ENCODE assay signal across 24 cellular contexts in genomic region chr17:31691251-31691905, GRCh38.
"Had no signal": no experiment of that assay in that cellular context is flagged by ENCODE, and none has a peak within 500 bp of the region (broad histone marks: within the 10 kb centered on the region; RNA-seq: fewer than 3 reads in every experiment).

No MANE protein-coding gene starts in this region.

- DNase-seq: activated B cell treated with CpG ODN at 0.5 μM for 24 hours; activated CD4-positive, alpha-beta T cell treated with anti-CD3 and anti-CD28 coated beads for 36 hours; activated CD4-positive, alpha-beta T cell treated with anti-CD3 and anti-CD28 coated beads, Interleukin-2, amount 50 U/mL, for 4 hours; activated CD8-positive, alpha-beta memory T cell treated with anti-CD3 and anti-CD28 coated beads for 24 hours; activated CD8-positive, alpha-beta memory T cell treated with anti-CD3 and anti-CD28 coated beads, Interleukin-2, amount 50 U/mL, for 4 hours; activated naive CD4-positive, alpha-beta T cell; activated naive CD8-positive, alpha-beta T cell treated with anti-CD3 and anti-CD28 coated beads for 36 hours; activated T-cell treated with anti-CD3 and anti-CD28 coated beads, Interleukin-2, amount 50 U/mL, for 24 hours; amniotic stem cell; colonic mucosa; dorsolateral prefrontal cortex; left lung; occipital lobe; retina; spleen; stimulated activated CD4-positive, alpha-beta T cell treated with anti-CD3 and anti-CD28 coated beads, Interleukin-4, amount 100 ng/mL, for 1 hour; stimulated activated naive CD4-positive, alpha-beta T cell; SW 1271; T-helper 17 cell; thyroid gland had no signal

- H3K36me3 ChIP-seq: breast epithelium, colonic mucosa, left lung, spleen, thyroid gland, vagina had no signal

- H3K9me3 Mint-ChIP-seq: activated B cell treated with CpG ODN at 0.5 μM for 24 hours; activated naive CD8-positive, alpha-beta T cell treated with anti-CD3 and anti-CD28 coated beads for 36 hours; activated T-cell treated with anti-CD3 and anti-CD28 coated beads, Interleukin-2, amount 50 U/mL, for 24 hours; activated T-helper 17 cell treated with anti-CD3 and anti-CD28 coated beads, Interleukin-2, amount 50 U/mL, for 72 hours had no signal

- H3K27me3 Mint-ChIP-seq: activated B cell treated with CpG ODN at 0.5 μM for 24 hours; activated CD4-positive, alpha-beta T cell treated with anti-CD3 and anti-CD28 coated beads for 36 hours; activated naive CD8-positive, alpha-beta T cell treated with anti-CD3 and anti-CD28 coated beads for 36 hours had no signal

- H3K27me3 ChIP-seq: breast epithelium, colonic mucosa, left lung, spleen, thyroid gland, vagina had no signal

- H3K4me1 Mint-ChIP-seq: activated B cell treated with CpG ODN at 0.5 μM for 24 hours; activated CD4-positive, alpha-beta T cell treated with anti-CD3 and anti-CD28 coated beads for 36 hours; activated naive CD8-positive, alpha-beta T cell treated with anti-CD3 and anti-CD28 coated beads for 36 hours; activated T-helper 17 cell treated with anti-CD3 and anti-CD28 coated beads, Interleukin-2, amount 50 U/mL, for 72 hours; T-helper 17 cell had no signal

- H3K4me3 ChIP-seq: breast epithelium, colonic mucosa, dorsolateral prefrontal cortex, left lung, spleen, thyroid gland, vagina had no signal

- H3K9me3 ChIP-seq: breast epithelium, colonic mucosa, left lung, spleen, thyroid gland, vagina had no signal

- H3K27ac ChIP-seq: breast epithelium, colonic mucosa, dorsolateral prefrontal cortex, epithelial cell of prostate, left lung, spleen, thyroid gland, vagina had no signal

- H3K36me3 Mint-ChIP-seq: activated naive CD8-positive, alpha-beta T cell treated with anti-CD3 and anti-CD28 coated beads for 36 hours had no signal

- H3K4me1 ChIP-seq: breast epithelium, colonic mucosa, left lung, spleen had no signal

- H3K27ac Mint-ChIP-seq: activated B cell treated with CpG ODN at 0.5 μM for 24 hours; activated CD4-positive, alpha-beta T cell treated with anti-CD3 and anti-CD28 coated beads for 36 hours; activated naive CD8-positive, alpha-beta T cell treated with anti-CD3 and anti-CD28 coated beads for 36 hours; activated T-cell treated with anti-CD3 and anti-CD28 coated beads, Interleukin-2, amount 50 U/mL, for 24 hours; activated T-helper 17 cell treated with anti-CD3 and anti-CD28 coated beads, Interleukin-2, amount 50 U/mL, for 72 hours; T-helper 17 cell had no signal

- H3K4me3 Mint-ChIP-seq: activated B cell treated with CpG ODN at 0.5 μM for 24 hours; activated CD4-positive, alpha-beta T cell treated with anti-CD3 and anti-CD28 coated beads for 36 hours; activated naive CD8-positive, alpha-beta T cell treated with anti-CD3 and anti-CD28 coated beads for 36 hours; activated T-cell treated with anti-CD3 and anti-CD28 coated beads, Interleukin-2, amount 50 U/mL, for 24 hours; activated T-helper 17 cell treated with anti-CD3 and anti-CD28 coated beads, Interleukin-2, amount 50 U/mL, for 72 hours; T-helper 17 cell had no signal
